ENCODE assay signal across 1 cellular context in the genomic region with DNA sequence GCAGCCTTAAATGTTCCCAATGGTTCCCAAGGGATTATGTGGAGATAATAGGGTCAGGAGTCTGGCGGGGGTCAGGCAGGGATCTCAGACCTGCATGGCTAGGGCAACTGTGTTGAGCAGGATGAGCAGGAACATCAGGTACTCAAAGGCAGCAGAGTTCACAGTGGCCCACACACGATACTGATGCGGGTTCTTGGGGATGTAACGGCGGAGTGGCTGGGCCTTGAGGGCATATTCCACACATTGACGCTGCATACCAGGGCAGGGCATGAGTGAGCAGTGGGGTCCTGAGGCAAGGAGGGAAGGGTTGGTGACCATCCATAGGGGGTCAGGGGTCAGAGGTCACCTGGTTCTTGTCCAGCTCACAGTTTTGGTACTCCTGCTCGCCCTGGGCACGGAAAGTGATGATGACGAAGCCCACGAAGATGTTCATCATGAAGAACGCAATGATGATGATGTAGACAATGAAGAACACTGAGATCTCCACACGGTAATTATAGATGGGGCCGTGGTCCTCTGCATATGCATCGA.
TF ChIP-seq lines count a peak whose summit lies in the region.

No MANE protein-coding gene starts in this region.

TF ChIP-seq in K562, 482 proteins besides CTCF, POLR2A, EP300 and RAD21:
- no peak for TF ChIP-seq ZNF274 (IDR thresholded peaks at IDR 0.05; ENCODE audit: borderline replicate concordance, low read depth, low read length)
- peak; percentile 54; the same call in 1 of the 2 replicates for TF ChIP-seq NR2C1 (IDR thresholded peaks at IDR 0.05)
- TF ChIP-seq NR2C1 (tag; IDR thresholded peaks at IDR 0.05), result peak; percentile 62
